6 cellular contexts compared by ENCODE assay signal in genomic region chr19:45187421-45188100, GRCh38. TPM values are rescaled to one million over a fixed set of nuclear protein-coding genes. Genes with fewer than 3 reads are reported as not detected.
A peak's percentile ranks its signal among the peaks of the same experiment; 100 is the strongest.
DNase-seq lines count a peak whose midpoint lies in the region; ATAC-seq and TF ChIP-seq lines count a peak whose summit lies in the region.

No MANE protein-coding gene starts in this region.

- no peaks in the 10 kb centered on the region for H3K27me3 ChIP-seq in CD4-positive, alpha-beta T cell (ENCODE audit: control insufficient read depth, insufficient read depth, low read length)
- H3K27me3 ChIP-seq in mammary epithelial cell (ENCODE audit: insufficient read depth, low read length), result no peaks in the 10 kb centered on the region
- H3K27me3 ChIP-seq in psoas muscle (ENCODE audit: insufficient read depth in 3 of 3, low read length in 2 of 3), result no peaks in the 10 kb centered on the region

- no peaks in the 10 kb centered on the region for H3K27me3 Mint-ChIP-seq in CD4-positive, alpha-beta T cell

- no peaks in the 10 kb centered on the region for H3K36me3 Mint-ChIP-seq in CD4-positive, alpha-beta T cell (ENCODE audit: low read depth)

- no peak overlapping the region for H3K27ac Mint-ChIP-seq in CD4-positive, alpha-beta T cell

- intact Hi-C loops in CD4-positive, alpha-beta T cell (cut with DNase I, micrococcal nuclease), result loop anchor here (1.0 to 10.0 kb wide), 5 partner anchors 60 to 717 kb away; partner anchors contain the start of gene MYPOP (in 1 of the 2)
- intact Hi-C loops in mammary epithelial cell (cut with micrococcal nuclease), result loop anchor here (1.0 kb wide), 1 partner anchor 9 kb away; the partner anchor contains the start of genes BLOC1S3 and TRAPPC6A
- intact Hi-C loops in psoas muscle (cut with DNase I), result loop anchor here in 1 of 2 donors (10.0 kb wide), 1 partner anchor 147 kb away; no protein-coding TSS in a partner anchor

- no peaks in the 10 kb centered on the region for H4K20me1 ChIP-seq in mammary epithelial cell (ENCODE audit: insufficient read depth, low read length)

- H3K9me3 ChIP-seq in CD4-positive, alpha-beta T cell (ENCODE audit: control insufficient read depth, low read length), result no peaks in the 10 kb centered on the region
- H3K9me3 ChIP-seq in mammary epithelial cell (replicated peaks; ENCODE audit: insufficient read depth, low read length) (no peaks in the 10 kb centered on the region), psoas muscle (no peaks in the 10 kb centered on the region)

- H3K4me1 ChIP-seq in mammary epithelial cell (ENCODE audit: insufficient read depth, low read length) (peaks cover 8% of the 10 kb centered on the region), psoas muscle (no peaks in the 10 kb centered on the region)

- H3K4me3 Mint-ChIP-seq in CD4-positive, alpha-beta T cell, result no peak overlapping the region

- H3K4me1 Mint-ChIP-seq in CD4-positive, alpha-beta T cell (ENCODE audit: low read depth), result peaks cover 13% of the 10 kb centered on the region

- no peaks in the 10 kb centered on the region for H3K79me2 ChIP-seq in mammary epithelial cell (ENCODE audit: insufficient read depth, low read length)

- H3K9me3 Mint-ChIP-seq in CD4-positive, alpha-beta T cell, result no peaks in the 10 kb centered on the region

- POLR2A ChIA-PET in CD4-positive, alpha-beta T cell (lab: Charles Lee), result interaction anchor here (0.7 to 2.0 kb wide), 3 partner anchors 9 to 95 kb away, joined by 3 to 14 read pairs (median 9); partner anchors contain the start of genes BLOC1S3, PPP1R37 and TRAPPC6A

- H3K36me3 ChIP-seq in mammary epithelial cell (ENCODE audit: insufficient read depth, low read length), result no peaks in the 10 kb centered on the region
- H3K36me3 ChIP-seq in psoas muscle (ENCODE audit: insufficient read depth in 1 of 2, low read depth in 1 of 2), result no peaks in the 10 kb centered on the region

- dilution Hi-C loops in mammary epithelial cell (cut with HindIII; ENCODE audit: low sequenced_read_pairs), result no loop called here

- no peak overlapping the region for H2AFZ ChIP-seq in mammary epithelial cell (ENCODE audit: low read depth, low read length)

- in situ Hi-C loops in mammary epithelial cell (cut with MboI; ENCODE audit: low sequenced_read_pairs in 2 of 2), result loop anchor here in 1 of 2 donors (25.0 kb wide), 2 partner anchors 150 to 300 kb away; partner anchors contain the start of genes KLC3, PPM1N and RTN2

- 22% methylated on average over 9 of the region's 12 CpGs for WGBS in mammary epithelial cell (ENCODE audit: low coverage, missing lambda C conversion rate)
- 36 to 40% (median 39%) methylated on average over 12 of the region's 12 CpGs for WGBS in psoas muscle, 3 donors

- no peak overlapping the region for H3K4me2 ChIP-seq in mammary epithelial cell (ENCODE audit: insufficient read depth, low read depth, low read length)

- no peak overlapping the region for H3K4me3 ChIP-seq in mammary epithelial cell (replicated peaks in 1 of 3; ENCODE audit: insufficient read depth in 1 of 3, low read depth in 2 of 3, low read length in 3 of 3)
- no peak overlapping the region for H3K4me3 ChIP-seq in psoas muscle

- no peak overlapping the region for H3K9ac ChIP-seq in mammary epithelial cell (ENCODE audit: insufficient read depth, low read length)

- BruUV-seq in mammary epithelial cell (replicated peaks; lab: Mats Ljungman, UMichigan), result no TSS peak

- no peak overlapping the region for H3K27ac ChIP-seq in CD4-positive, alpha-beta T cell (ENCODE audit: low read depth, low read length)
- H3K27ac ChIP-seq in mammary epithelial cell (ENCODE audit: insufficient read depth, low read depth, low read length) (no peak overlapping the region), psoas muscle (no peak overlapping the region)

- CTCF ChIA-PET in CD4-positive, alpha-beta T cell (lab: Charles Lee), result interaction anchor here (1.3 kb wide), 1 partner anchor 9 kb away, joined by 5 read pairs; the partner anchor contains the start of genes BLOC1S3 and TRAPPC6A
- CTCF ChIA-PET in mammary epithelial cell (lab: Charles Lee; ENCODE audit: low non-redundant PET), result no interaction called here

- ATAC-seq in CD4-positive, alpha-beta T cell (ENCODE audit: poor library complexity), result peak; percentile 95
- peak in 3 of 4 donors; percentile 30 to 61 (median 60) for ATAC-seq in psoas muscle
- ATAC-seq in HG03045 (IDR thresholded peaks at IDR 0.05; ENCODE audit: unreplicated experiment), result no peak

- TF ChIP-seq CTCF in CD4-positive, alpha-beta T cell (IDR thresholded peaks at IDR 0.05), result peak; percentile 77
- TF ChIP-seq CTCF in mammary epithelial cell (conservative IDR thresholded peaks at IDR 0.05 in 1 of 2, IDR thresholded peaks at IDR 0.05 in 1 of 2; ENCODE audit: extremely low read depth in 1 of 2, insufficient read depth in 1 of 2, low read depth in 1 of 2, low read length in 2 of 2) (peak; percentile 57 to 59), psoas muscle (IDR thresholded peaks at IDR 0.05) (peak; percentile 52)

- peak in 1 of 10 experiments; percentile 21 for DNase-seq in CD4-positive, alpha-beta T cell
- DNase-seq in LoVo (ENCODE audit: low spot score) (peak; percentile 29), mammary epithelial cell (no peak), psoas muscle (no peak), T1000 (lab: John Stamatoyannopoulos, UW) (no peak)

RNA-seq across cellular contexts. Expression of gene BLOC1S3, which starts 9.0 kb away (rescaled TPM):
- total RNA-seq in CD4-positive, alpha-beta T cell, result 10 to 100 TPM; 14.7 to 18.8 TPM
- total RNA-seq in mammary epithelial cell (10 to 100 TPM in 1 of 2 donors, 1 to 10 TPM in 1; 7.8 to 14.4 TPM), psoas muscle (1 to 10 TPM; 4.1 to 7.8 (median 5.1) TPM)
- polyA plus RNA-seq in mammary epithelial cell (7.3 TPM), psoas muscle (1 to 10 TPM; 3.3 to 6.6 (median 6.5) TPM)
- polyA minus RNA-seq in mammary epithelial cell, result 14.7 TPM

RNA-seq across cellular contexts. Expression of gene TRAPPC6A, which starts 9.5 kb away (rescaled TPM):
- 10 to 100 TPM; 32.0 to 38.8 TPM for total RNA-seq in CD4-positive, alpha-beta T cell
- total RNA-seq in mammary epithelial cell, result 1 to 10 TPM; 7.0 to 9.7 TPM
- 14.2 TPM for polyA plus RNA-seq in mammary epithelial cell
- 3.2 TPM for polyA minus RNA-seq in mammary epithelial cell
- 10 to 100 TPM; 12.3 to 42.2 (median 20.6) TPM for total RNA-seq in psoas muscle
- polyA plus RNA-seq in psoas muscle, result 10 to 100 TPM; 10.8 to 14.5 (median 12.9) TPM

RNA-seq across cellular contexts. Expression of gene NKPD1, which starts 26.8 kb away (rescaled TPM):
- total RNA-seq in CD4-positive, alpha-beta T cell, result under 1 TPM; 0.73 to 0.91 TPM
- total RNA-seq in mammary epithelial cell (1 to 10 TPM in 1 of 2 donors, under 1 TPM in 1; 0.92 to 1.8 TPM), psoas muscle (under 1 TPM in 3 of 4 donors, not detected in 1; 0.06 to 0.09 (median 0.08) TPM)
- polyA plus RNA-seq in mammary epithelial cell (0.79 TPM), psoas muscle (under 1 TPM in 2 of 3 donors, not detected in 1; 0.08 to 0.18 TPM)
- 2.8 TPM for polyA minus RNA-seq in mammary epithelial cell

RNA-seq across cellular contexts. Expression of gene EXOC3L2, which starts 57.6 kb away (rescaled TPM):
- not detected for total RNA-seq in CD4-positive, alpha-beta T cell
- total RNA-seq in mammary epithelial cell, result under 1 TPM in 1 of 2 donors, not detected in 1; 0.35 TPM
- polyA plus RNA-seq in mammary epithelial cell, result 0.23 TPM
- polyA minus RNA-seq in mammary epithelial cell, result 0.52 TPM
- total RNA-seq in psoas muscle, result 1 to 10 TPM in 1 of 4 donors, under 1 TPM in 3; 0.62 to 1.3 (median 0.70) TPM
- polyA plus RNA-seq in psoas muscle, result under 1 TPM; 0.17 to 0.53 (median 0.28) TPM
